1 cellular context compared by ENCODE assay signal in the genomic region with DNA sequence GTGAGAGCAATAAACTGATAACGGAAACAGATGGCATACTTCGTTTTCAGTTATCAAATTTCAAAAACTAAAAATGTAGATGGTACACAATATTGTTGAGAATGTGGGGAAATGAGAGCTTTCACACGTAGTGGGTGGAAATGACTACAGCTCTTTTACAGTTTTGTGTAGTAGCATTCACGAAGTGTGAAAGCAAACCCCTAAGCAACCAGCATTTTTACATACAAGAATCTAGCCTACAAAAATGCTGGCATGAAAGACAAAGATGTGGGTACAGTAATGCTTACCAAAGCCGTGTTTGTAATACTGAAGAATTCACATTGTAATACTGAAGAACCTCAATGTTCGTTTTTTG.
TF ChIP-seq lines count a peak whose summit lies in the region.

No MANE protein-coding gene starts in this region.

TF ChIP-seq in K562, 482 proteins besides CTCF, POLR2A, EP300 and RAD21:
- no peak for TF ChIP-seq ZNF134 (CRISPR knock-in tag; conservative IDR thresholded peaks at IDR 0.05)
- TF ChIP-seq HLTF (IDR thresholded peaks at IDR 0.05) = no peak
- TF ChIP-seq CREB1 (IDR thresholded peaks at IDR 0.05) = no peak
- TF ChIP-seq CREB1 (CRISPR knock-in tag; IDR thresholded peaks at IDR 0.05) = no peak
- TF ChIP-seq ZNF77 (CRISPR knock-in tag; IDR thresholded peaks at IDR 0.05) = no peak
- no peak for TF ChIP-seq HIVEP1 (CRISPR knock-in tag; IDR thresholded peaks at IDR 0.05)
- no peak for TF ChIP-seq ZNF146 (CRISPR knock-in tag; IDR thresholded peaks at IDR 0.05; ENCODE audit: unreplicated experiment)
- TF ChIP-seq FOXM1 (IDR thresholded peaks at IDR 0.05; ENCODE audit: low read depth) = no peak
- no peak for TF ChIP-seq FOXM1 (CRISPR knock-in tag; IDR thresholded peaks at IDR 0.05; ENCODE audit: low read depth)
